ENCODE assay signal across 1 cellular context in genomic region chr12:120324841-120325417, GRCh38.
TF ChIP-seq lines count a peak whose summit lies in the region.

No MANE protein-coding gene starts in this region.

TF ChIP-seq in HCT116, 20 proteins besides CTCF, POLR2A, EP300 and RAD21:
- TF ChIP-seq POLR2AphosphoS5 (IDR thresholded peaks at IDR 0.05; ENCODE audit: low read depth, low read length) (no peak), REST (IDR thresholded peaks at IDR 0.05; ENCODE audit: low read depth) (no peak), SRF (IDR thresholded peaks at IDR 0.05; ENCODE audit: low read depth) (no peak), ATF3 (IDR thresholded peaks at IDR 0.05) (no peak), JUND (IDR thresholded peaks at IDR 0.05) (no peak), MAX (IDR thresholded peaks at IDR 0.05) (no peak), YY1 (IDR thresholded peaks at IDR 0.05; ENCODE audit: extremely low read depth, insufficient replicate concordance, low read depth, low read length) (no peak), SP1 (IDR thresholded peaks at IDR 0.05; ENCODE audit: low read depth) (no peak), ZBTB33 (IDR thresholded peaks at IDR 0.05; ENCODE audit: extremely low read depth, insufficient replicate concordance, low read length) (no peak), EZH2 (IDR thresholded peaks at IDR 0.05) (no peak), ZFX (IDR thresholded peaks at IDR 0.05) (no peak), CBX3 (IDR thresholded peaks at IDR 0.05; ENCODE audit: low read depth) (no peak)
